ENCODE assay signal across 1 cellular context in genomic region chr19:29532097-29532496, GRCh38.
TF ChIP-seq lines count a peak whose summit lies in the region.

No MANE protein-coding gene starts in this region.

TF ChIP-seq in GM23338, 12 proteins besides CTCF, POLR2A, EP300 and RAD21 (continued from another document):
- TF ChIP-seq REST (IDR thresholded peaks at IDR 0.05; ENCODE audit: unreplicated experiment): no peak
